Comparison of ENCODE assay signal across 1 cellular context in genomic region chr16:31033709-31034492, GRCh38.
TF ChIP-seq lines count a peak whose summit lies in the region.

No MANE protein-coding gene starts in this region.

TF ChIP-seq in HepG2, 621 proteins besides CTCF, POLR2A, EP300 and RAD21 (continued from another document and continues in another):
- TF ChIP-seq, protein P1, sequence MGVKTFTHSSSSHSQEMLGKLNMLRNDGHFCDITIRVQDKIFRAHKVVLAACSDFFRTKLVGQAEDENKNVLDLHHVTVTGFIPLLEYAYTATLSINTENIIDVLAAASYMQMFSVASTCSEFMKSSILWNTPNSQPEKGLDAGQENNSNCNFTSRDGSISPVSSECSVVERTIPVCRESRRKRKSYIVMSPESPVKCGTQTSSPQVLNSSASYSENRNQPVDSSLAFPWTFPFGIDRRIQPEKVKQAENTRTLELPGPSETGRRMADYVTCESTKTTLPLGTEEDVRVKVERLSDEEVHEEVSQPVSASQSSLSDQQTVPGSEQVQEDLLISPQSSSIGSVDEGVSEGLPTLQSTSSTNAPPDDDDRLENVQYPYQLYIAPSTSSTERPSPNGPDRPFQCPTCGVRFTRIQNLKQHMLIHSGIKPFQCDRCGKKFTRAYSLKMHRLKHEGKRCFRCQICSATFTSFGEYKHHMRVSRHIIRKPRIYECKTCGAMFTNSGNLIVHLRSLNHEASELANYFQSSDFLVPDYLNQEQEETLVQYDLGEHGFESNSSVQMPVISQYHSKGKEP (CRISPR knock-in tag; IDR thresholded peaks at IDR 0.05) = 0 out of 2 replicates have a peak, but pooled peaks have one; percentile 13
- TF ChIP-seq TEAD2 (CRISPR knock-in tag; IDR thresholded peaks at IDR 0.05) = no peak
- no peak for TF ChIP-seq ZNF670 (CRISPR knock-in tag; IDR thresholded peaks at IDR 0.05; ENCODE audit: borderline replicate concordance)
- TF ChIP-seq XRCC5 (optimal IDR thresholded peaks at IDR 0.05; ENCODE audit: low read length) = no peak
- 0 out of 2 replicates have a peak, but pooled peaks have one; percentile 35 for TF ChIP-seq ZSCAN12 (CRISPR knock-in tag; IDR thresholded peaks at IDR 0.05)
- no peak for TF ChIP-seq ZNF530 (CRISPR knock-in tag; IDR thresholded peaks at IDR 0.05; ENCODE audit: low read depth)
- no peak for TF ChIP-seq NFRKB (IDR thresholded peaks at IDR 0.05)
- TF ChIP-seq E2F5 (CRISPR knock-in tag; conservative IDR thresholded peaks at IDR 0.05) = no peak
- no peak for TF ChIP-seq GTF2F1 (IDR thresholded peaks at IDR 0.05; ENCODE audit: low read length)
- no peak for TF ChIP-seq SOX6 (IDR thresholded peaks at IDR 0.05)
- TF ChIP-seq SOX6 (CRISPR knock-in tag; IDR thresholded peaks at IDR 0.05) = peak; percentile 71
- TF ChIP-seq HOXD1 (CRISPR knock-in tag; IDR thresholded peaks at IDR 0.05) = 0 out of 2 replicates have a peak, but pooled peaks have one; percentile 39
- TF ChIP-seq ZNF101 (CRISPR knock-in tag; IDR thresholded peaks at IDR 0.05; ENCODE audit: borderline replicate concordance, low read depth) = no peak
- peak; percentile 92; the same call in 1 of the 2 replicates for TF ChIP-seq SIN3A (IDR thresholded peaks at IDR 0.05; ENCODE audit: borderline replicate concordance, low read depth, low read length)
- no peak for TF ChIP-seq KDM6A (CRISPR knock-in tag; IDR thresholded peaks at IDR 0.05; ENCODE audit: low read depth)
- TF ChIP-seq ARHGAP35 (CRISPR knock-in tag; IDR thresholded peaks at IDR 0.05; ENCODE audit: borderline replicate concordance) = peak; percentile 77; the same call in 1 of the 2 replicates
- no peak for TF ChIP-seq ZNF549 (CRISPR knock-in tag; IDR thresholded peaks at IDR 0.05)
- TF ChIP-seq NFE2L2 (IDR thresholded peaks at IDR 0.05; ENCODE audit: low read length) = no peak
- TF ChIP-seq ZNF234 (CRISPR knock-in tag; conservative IDR thresholded peaks at IDR 0.05) = no peak
- TF ChIP-seq SNAPC5 (CRISPR knock-in tag; IDR thresholded peaks at IDR 0.05; ENCODE audit: borderline replicate concordance) = no peak
- no peak; the same call in 1 of the 2 replicates for TF ChIP-seq FOSL2 (CRISPR knock-in tag; IDR thresholded peaks at IDR 0.05)
- 0 out of 2 replicates have a peak, but pooled peaks have one; percentile 13 for TF ChIP-seq ZNF552 (CRISPR knock-in tag; IDR thresholded peaks at IDR 0.05; ENCODE audit: borderline replicate concordance)
- TF ChIP-seq, protein P2, sequence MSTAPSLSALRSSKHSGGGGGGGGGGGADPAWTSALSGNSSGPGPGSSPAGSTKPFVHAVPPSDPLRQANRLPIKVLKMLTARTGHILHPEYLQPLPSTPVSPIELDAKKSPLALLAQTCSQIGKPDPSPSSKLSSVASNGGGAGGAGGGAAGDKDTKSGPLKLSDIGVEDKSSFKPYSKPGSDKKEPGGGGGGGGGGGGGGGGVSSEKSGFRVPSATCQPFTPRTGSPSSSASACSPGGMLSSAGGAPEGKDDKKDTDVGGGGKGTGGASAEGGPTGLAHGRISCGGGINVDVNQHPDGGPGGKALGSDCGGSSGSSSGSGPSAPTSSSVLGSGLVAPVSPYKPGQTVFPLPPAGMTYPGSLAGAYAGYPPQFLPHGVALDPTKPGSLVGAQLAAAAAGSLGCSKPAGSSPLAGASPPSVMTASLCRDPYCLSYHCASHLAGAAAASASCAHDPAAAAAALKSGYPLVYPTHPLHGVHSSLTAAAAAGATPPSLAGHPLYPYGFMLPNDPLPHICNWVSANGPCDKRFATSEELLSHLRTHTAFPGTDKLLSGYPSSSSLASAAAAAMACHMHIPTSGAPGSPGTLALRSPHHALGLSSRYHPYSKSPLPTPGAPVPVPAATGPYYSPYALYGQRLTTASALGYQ (CRISPR knock-in tag; IDR thresholded peaks at IDR 0.05) = no peak
- TF ChIP-seq ZNF614 (CRISPR knock-in tag; IDR thresholded peaks at IDR 0.05; ENCODE audit: borderline replicate concordance) = peak; percentile 30; the same call in 1 of the 2 replicates
- TF ChIP-seq, protein P3, sequence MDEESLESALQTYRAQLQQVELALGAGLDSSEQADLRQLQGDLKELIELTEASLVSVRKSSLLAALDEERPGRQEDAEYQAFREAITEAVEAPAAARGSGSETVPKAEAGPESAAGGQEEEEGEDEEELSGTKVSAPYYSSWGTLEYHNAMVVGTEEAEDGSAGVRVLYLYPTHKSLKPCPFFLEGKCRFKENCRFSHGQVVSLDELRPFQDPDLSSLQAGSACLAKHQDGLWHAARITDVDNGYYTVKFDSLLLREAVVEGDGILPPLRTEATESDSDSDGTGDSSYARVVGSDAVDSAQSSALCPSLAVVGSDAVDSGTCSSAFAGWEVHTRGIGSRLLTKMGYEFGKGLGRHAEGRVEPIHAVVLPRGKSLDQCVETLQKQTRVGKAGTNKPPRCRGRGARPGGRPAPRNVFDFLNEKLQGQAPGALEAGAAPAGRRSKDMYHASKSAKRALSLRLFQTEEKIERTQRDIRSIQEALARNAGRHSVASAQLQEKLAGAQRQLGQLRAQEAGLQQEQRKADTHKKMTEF (CRISPR knock-in tag; IDR thresholded peaks at IDR 0.05) = peak; percentile 62; the same call in 1 of the 2 replicates
- TF ChIP-seq DPF2 (CRISPR knock-in tag; IDR thresholded peaks at IDR 0.05; ENCODE audit: borderline replicate concordance, low read depth) = no peak
- 0 out of 2 replicates have a peak, but pooled peaks have one; percentile 75 for TF ChIP-seq ZNF557 (CRISPR knock-in tag; IDR thresholded peaks at IDR 0.05)
- TF ChIP-seq, protein P4, sequence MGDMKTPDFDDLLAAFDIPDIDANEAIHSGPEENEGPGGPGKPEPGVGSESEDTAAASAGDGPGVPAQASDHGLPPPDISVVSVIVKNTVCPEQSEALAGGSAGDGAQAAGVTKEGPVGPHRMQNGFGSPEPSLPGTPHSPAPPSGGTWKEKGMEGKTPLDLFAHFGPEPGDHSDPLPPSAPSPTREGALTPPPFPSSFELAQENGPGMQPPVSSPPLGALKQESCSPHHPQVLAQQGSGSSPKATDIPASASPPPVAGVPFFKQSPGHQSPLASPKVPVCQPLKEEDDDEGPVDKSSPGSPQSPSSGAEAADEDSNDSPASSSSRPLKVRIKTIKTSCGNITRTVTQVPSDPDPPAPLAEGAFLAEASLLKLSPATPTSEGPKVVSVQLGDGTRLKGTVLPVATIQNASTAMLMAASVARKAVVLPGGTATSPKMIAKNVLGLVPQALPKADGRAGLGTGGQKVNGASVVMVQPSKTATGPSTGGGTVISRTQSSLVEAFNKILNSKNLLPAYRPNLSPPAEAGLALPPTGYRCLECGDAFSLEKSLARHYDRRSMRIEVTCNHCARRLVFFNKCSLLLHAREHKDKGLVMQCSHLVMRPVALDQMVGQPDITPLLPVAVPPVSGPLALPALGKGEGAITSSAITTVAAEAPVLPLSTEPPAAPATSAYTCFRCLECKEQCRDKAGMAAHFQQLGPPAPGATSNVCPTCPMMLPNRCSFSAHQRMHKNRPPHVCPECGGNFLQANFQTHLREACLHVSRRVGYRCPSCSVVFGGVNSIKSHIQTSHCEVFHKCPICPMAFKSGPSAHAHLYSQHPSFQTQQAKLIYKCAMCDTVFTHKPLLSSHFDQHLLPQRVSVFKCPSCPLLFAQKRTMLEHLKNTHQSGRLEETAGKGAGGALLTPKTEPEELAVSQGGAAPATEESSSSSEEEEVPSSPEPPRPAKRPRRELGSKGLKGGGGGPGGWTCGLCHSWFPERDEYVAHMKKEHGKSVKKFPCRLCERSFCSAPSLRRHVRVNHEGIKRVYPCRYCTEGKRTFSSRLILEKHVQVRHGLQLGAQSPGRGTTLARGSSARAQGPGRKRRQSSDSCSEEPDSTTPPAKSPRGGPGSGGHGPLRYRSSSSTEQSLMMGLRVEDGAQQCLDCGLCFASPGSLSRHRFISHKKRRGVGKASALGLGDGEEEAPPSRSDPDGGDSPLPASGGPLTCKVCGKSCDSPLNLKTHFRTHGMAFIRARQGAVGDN (CRISPR knock-in tag; IDR thresholded peaks at IDR 0.05) = no peak
- TF ChIP-seq, protein P5, sequence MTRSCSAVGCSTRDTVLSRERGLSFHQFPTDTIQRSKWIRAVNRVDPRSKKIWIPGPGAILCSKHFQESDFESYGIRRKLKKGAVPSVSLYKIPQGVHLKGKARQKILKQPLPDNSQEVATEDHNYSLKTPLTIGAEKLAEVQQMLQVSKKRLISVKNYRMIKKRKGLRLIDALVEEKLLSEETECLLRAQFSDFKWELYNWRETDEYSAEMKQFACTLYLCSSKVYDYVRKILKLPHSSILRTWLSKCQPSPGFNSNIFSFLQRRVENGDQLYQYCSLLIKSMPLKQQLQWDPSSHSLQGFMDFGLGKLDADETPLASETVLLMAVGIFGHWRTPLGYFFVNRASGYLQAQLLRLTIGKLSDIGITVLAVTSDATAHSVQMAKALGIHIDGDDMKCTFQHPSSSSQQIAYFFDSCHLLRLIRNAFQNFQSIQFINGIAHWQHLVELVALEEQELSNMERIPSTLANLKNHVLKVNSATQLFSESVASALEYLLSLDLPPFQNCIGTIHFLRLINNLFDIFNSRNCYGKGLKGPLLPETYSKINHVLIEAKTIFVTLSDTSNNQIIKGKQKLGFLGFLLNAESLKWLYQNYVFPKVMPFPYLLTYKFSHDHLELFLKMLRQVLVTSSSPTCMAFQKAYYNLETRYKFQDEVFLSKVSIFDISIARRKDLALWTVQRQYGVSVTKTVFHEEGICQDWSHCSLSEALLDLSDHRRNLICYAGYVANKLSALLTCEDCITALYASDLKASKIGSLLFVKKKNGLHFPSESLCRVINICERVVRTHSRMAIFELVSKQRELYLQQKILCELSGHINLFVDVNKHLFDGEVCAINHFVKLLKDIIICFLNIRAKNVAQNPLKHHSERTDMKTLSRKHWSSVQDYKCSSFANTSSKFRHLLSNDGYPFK (CRISPR knock-in tag; IDR thresholded peaks at IDR 0.05; ENCODE audit: borderline replicate concordance) = no peak
- TF ChIP-seq SRSF9 (IDR thresholded peaks at IDR 0.05; ENCODE audit: borderline replicate concordance, insufficient read depth, low read depth, low read length, poor library complexity, severe bottlenecking) = no peak
- TF ChIP-seq CBX5 (CRISPR knock-in tag; IDR thresholded peaks at IDR 0.05; ENCODE audit: borderline replicate concordance) = no peak
- no peak for TF ChIP-seq ZNF577 (CRISPR knock-in tag; IDR thresholded peaks at IDR 0.05; ENCODE audit: borderline replicate concordance, low read depth)
- peak; percentile 88 for TF ChIP-seq ZNF605 (CRISPR knock-in tag; IDR thresholded peaks at IDR 0.05)
- TF ChIP-seq SUZ12 (IDR thresholded peaks at IDR 0.05; ENCODE audit: low read depth, low read length) = peak; percentile 76
- no peak for TF ChIP-seq ZNF460 (CRISPR knock-in tag; IDR thresholded peaks at IDR 0.05; ENCODE audit: borderline replicate concordance)
- TF ChIP-seq ZNF652 (CRISPR knock-in tag; IDR thresholded peaks at IDR 0.05; ENCODE audit: borderline replicate concordance, low read depth) = peak; percentile 11; the same call in 1 of the 2 replicates
- TF ChIP-seq RARG (CRISPR knock-in tag; IDR thresholded peaks at IDR 0.05; ENCODE audit: low read depth) = no peak
- TF ChIP-seq IKZF4 (CRISPR knock-in tag; IDR thresholded peaks at IDR 0.05; ENCODE audit: borderline replicate concordance, low read depth, not compliant biosample characterization) = peak; percentile 93
- TF ChIP-seq, protein P6, sequence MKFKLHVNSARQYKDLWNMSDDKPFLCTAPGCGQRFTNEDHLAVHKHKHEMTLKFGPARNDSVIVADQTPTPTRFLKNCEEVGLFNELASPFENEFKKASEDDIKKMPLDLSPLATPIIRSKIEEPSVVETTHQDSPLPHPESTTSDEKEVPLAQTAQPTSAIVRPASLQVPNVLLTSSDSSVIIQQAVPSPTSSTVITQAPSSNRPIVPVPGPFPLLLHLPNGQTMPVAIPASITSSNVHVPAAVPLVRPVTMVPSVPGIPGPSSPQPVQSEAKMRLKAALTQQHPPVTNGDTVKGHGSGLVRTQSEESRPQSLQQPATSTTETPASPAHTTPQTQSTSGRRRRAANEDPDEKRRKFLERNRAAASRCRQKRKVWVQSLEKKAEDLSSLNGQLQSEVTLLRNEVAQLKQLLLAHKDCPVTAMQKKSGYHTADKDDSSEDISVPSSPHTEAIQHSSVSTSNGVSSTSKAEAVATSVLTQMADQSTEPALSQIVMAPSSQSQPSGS (CRISPR knock-in tag; IDR thresholded peaks at IDR 0.05) = no peak
- TF ChIP-seq RFXAP (CRISPR knock-in tag; IDR thresholded peaks at IDR 0.05; ENCODE audit: borderline replicate concordance) = peak; percentile 65; the same call in 1 of the 2 replicates
- TF ChIP-seq DDIT3 (CRISPR knock-in tag; IDR thresholded peaks at IDR 0.05) = no peak
- no peak for TF ChIP-seq HNRNPLL (IDR thresholded peaks at IDR 0.05; ENCODE audit: low read depth, low read length, poor library complexity, severe bottlenecking)
- no peak for TF ChIP-seq NCOA1 (CRISPR knock-in tag; IDR thresholded peaks at IDR 0.05)
- no peak for TF ChIP-seq ARID3A (IDR thresholded peaks at IDR 0.05; ENCODE audit: low read depth, low read length)
- TF ChIP-seq, protein P7, sequence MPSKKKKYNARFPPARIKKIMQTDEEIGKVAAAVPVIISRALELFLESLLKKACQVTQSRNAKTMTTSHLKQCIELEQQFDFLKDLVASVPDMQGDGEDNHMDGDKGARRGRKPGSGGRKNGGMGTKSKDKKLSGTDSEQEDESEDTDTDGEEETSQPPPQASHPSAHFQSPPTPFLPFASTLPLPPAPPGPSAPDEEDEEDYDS (CRISPR knock-in tag; IDR thresholded peaks at IDR 0.05) = peak; percentile 97
- no peak for TF ChIP-seq MIER2 (CRISPR knock-in tag; IDR thresholded peaks at IDR 0.05)
- TF ChIP-seq FLYWCH1 (CRISPR knock-in tag; IDR thresholded peaks at IDR 0.05) = no peak
